Comparison of ENCODE assay signal across 8 cellular contexts in genomic region chr4:114180481-114180880, GRCh38.
DNase-seq lines count a peak whose midpoint lies in the region; ATAC-seq and TF ChIP-seq lines count a peak whose summit lies in the region.

No MANE protein-coding gene starts in this region.

- no peak overlapping the region for H3K27ac Mint-ChIP-seq in endothelial cell (ENCODE audit: unreplicated experiment)

- no peaks in the 10 kb centered on the region for H3K27me3 ChIP-seq in neuron (ENCODE audit: insufficient read depth, low read length)

- peaks cover 13% of the 10 kb centered on the region for H3K36me3 Mint-ChIP-seq in endothelial cell (ENCODE audit: low read depth, unreplicated experiment)

- ATAC-seq in HG02759 (IDR thresholded peaks at IDR 0.05; ENCODE audit: unreplicated experiment) = peak; percentile 65

- no peaks in the 10 kb centered on the region for H3K36me3 ChIP-seq in neuron (ENCODE audit: insufficient read depth, low read length)

- TF ChIP-seq CTCF in endothelial cell (IDR thresholded peaks at IDR 0.05; ENCODE audit: unreplicated experiment) = no peak

- no peaks in the 10 kb centered on the region for H3K27me3 Mint-ChIP-seq in endothelial cell (ENCODE audit: unreplicated experiment)

- H3K4me3 ChIP-seq in neuron (ENCODE audit: low read length) = no peak overlapping the region

- no peaks in the 10 kb centered on the region for H3K4me1 Mint-ChIP-seq in endothelial cell (ENCODE audit: unreplicated experiment)

- no peaks in the 10 kb centered on the region for H3K9me3 ChIP-seq in neuron (ENCODE audit: low read length)

- H3K9me3 Mint-ChIP-seq in endothelial cell (ENCODE audit: unreplicated experiment) = peaks cover 10% of the 10 kb centered on the region

- H3K4me3 Mint-ChIP-seq in endothelial cell (ENCODE audit: unreplicated experiment) = no peak overlapping the region

- H2AFZ ChIP-seq in neuron (ENCODE audit: low read depth, low read length) = peak overlapping the region; percentile 54

- peak; percentile 66 for DNase-seq in ELR (ENCODE audit: low read depth)
- DNase-seq in T-helper 9 cell = peak; percentile 10
- DNase-seq in endothelial cell (ENCODE audit: low spot score) = peak; percentile 59
- DNase-seq in NK-92 treated with Interleukin-12 subunit alpha and Interleukin-12 subunit beta, amount 100 ng/mL, for 24 hours (lab: John Stamatoyannopoulos, UW) = no peak
- DNase-seq in NCI-H510A (lab: John Stamatoyannopoulos, UW) = no peak
- no peak for DNase-seq in NCI-H187 (lab: John Stamatoyannopoulos, UW)

- no peaks in the 10 kb centered on the region for H3K4me1 ChIP-seq in neuron (ENCODE audit: insufficient read depth, low read length)

Comparison
In these comparisons a context has a peak if more than half of its experiments do, and no peak if none do; other contexts are left out.
1. DNase-seq: peak in ELR (single experiment), T-helper 9 cell (single experiment) and endothelial cell (single experiment); none in NK-92 treated with Interleukin-12 subunit alpha and Interleukin-12 subunit beta, amount 100 ng/mL, for 24 hours (single experiment), NCI-H510A (single experiment) and NCI-H187 (0 of 2).